In genomic region chr20:36835025-36835424, GRCh38 we compare ENCODE assay signal across 10 cellular contexts. TPM values are rescaled to one million over a fixed set of nuclear protein-coding genes. Genes with fewer than 3 reads are reported as not detected.
DNase-seq lines count a peak whose midpoint lies in the region; ATAC-seq and TF ChIP-seq lines count a peak whose summit lies in the region.
"Had no signal": no experiment of that assay in that cellular context is flagged by ENCODE, and none has a peak within 500 bp of the region (broad histone marks: within the 10 kb centered on the region; RNA-seq: fewer than 3 reads in every experiment).

No MANE protein-coding gene starts in this region.

- peak overlapping the region in 10 of 11 experiments; percentile 42 to 95 (median 81); a peak in 19 of 22 replicates for H3K27ac ChIP-seq in BLaER1 treated with 17β-estradiol and CSF1 and Interleukin-3, amounts not matched to agents 10 nM and 100 nM
- H3K27ac ChIP-seq in caudate nucleus (ENCODE audit: low read depth, low read length) = peak overlapping the region; percentile 96

- H3K9me2 ChIP-seq in Loucy (replicated peaks; ENCODE audit: low read depth, low read length) = no peaks in the 10 kb centered on the region

- TF ChIP-seq CTCF in Loucy (conservative IDR thresholded peaks at IDR 0.05; ENCODE audit: low read length) = no peak

- no peaks in the 10 kb centered on the region for H3K36me3 Mint-ChIP-seq in natural killer cell treated with Interleukin-12 subunit alpha and Interleukin-12 subunit beta and Interleukin-15 and Interleukin-18, amount 100 ng/mL, for 72 hours

- peak overlapping the region; percentile 72; the same call in 1 of the 2 replicates for H2AFZ ChIP-seq in Loucy (ENCODE audit: low read length)

- peaks cover 15 to 50% (median 41%) of the 10 kb centered on the region in 11 experiments for H3K36me3 ChIP-seq in BLaER1 treated with 17β-estradiol and CSF1 and Interleukin-3, amounts not matched to agents 10 nM and 100 nM
- no peaks in the 10 kb centered on the region for H3K36me3 ChIP-seq in Loucy (ENCODE audit: insufficient read depth, low read length)
- no peaks in the 10 kb centered on the region; the same call in 1 of the 2 replicates for H3K36me3 ChIP-seq in H7 (replicated peaks; ENCODE audit: control insufficient read depth, insufficient read depth, low read length)

- peaks cover 0 to 13% (median 0%) of the 10 kb centered on the region in 11 experiments; a peak in 3 of 22 replicates for H4K20me1 ChIP-seq in BLaER1 treated with 17β-estradiol and CSF1 and Interleukin-3, amounts not matched to agents 10 nM and 100 nM
- no peaks in the 10 kb centered on the region for H4K20me1 ChIP-seq in Loucy (ENCODE audit: insufficient read depth, low read length, poor library complexity, severe bottlenecking)

- no peaks in the 10 kb centered on the region for H3K27me3 ChIP-seq in BLaER1 treated with 17β-estradiol and CSF1 and Interleukin-3, amounts not matched to agents 10 nM and 100 nM
- H3K27me3 ChIP-seq in Loucy (ENCODE audit: insufficient read depth, low read length, poor library complexity, severe bottlenecking) (no peaks in the 10 kb centered on the region), H7 (ENCODE audit: control insufficient read depth, insufficient read depth, low read length) (no peaks in the 10 kb centered on the region)

- no peaks in the 10 kb centered on the region for H3K27me3 Mint-ChIP-seq in natural killer cell treated with Interleukin-12 subunit alpha and Interleukin-12 subunit beta and Interleukin-15 and Interleukin-18, amount 100 ng/mL, for 72 hours

- H3K4me1 Mint-ChIP-seq in natural killer cell treated with Interleukin-12 subunit alpha and Interleukin-12 subunit beta and Interleukin-15 and Interleukin-18, amount 100 ng/mL, for 72 hours (ENCODE audit: low read depth in 2 of 2) = peaks cover 6 to 8% of the 10 kb centered on the region in 2 donors

- H3K4me3 Mint-ChIP-seq in natural killer cell treated with Interleukin-12 subunit alpha and Interleukin-12 subunit beta and Interleukin-15 and Interleukin-18, amount 100 ng/mL, for 72 hours = peak overlapping the region; percentile 80

- DNase-seq in caudate nucleus (lab: John Stamatoyannopoulos, UW) (no peak), H7 (no peak), COLO668 (lab: John Stamatoyannopoulos, UW; ENCODE audit: unreplicated experiment) (no peak), medulla oblongata (ENCODE audit: extremely low spot score) (no peak), NCI-H1436 (lab: John Stamatoyannopoulos, UW) (no peak)
- DNase-seq in natural killer cell treated with Interleukin-12 subunit alpha and Interleukin-12 subunit beta and Interleukin-15 and Interleukin-18, amount 100 ng/mL, for 72 hours (ENCODE audit: low spot score) = no peak

- H3K4me3 ChIP-seq in BLaER1 treated with 17β-estradiol and CSF1 and Interleukin-3, amounts not matched to agents 10 nM and 100 nM = peak overlapping the region in 5 of 10 experiments; percentile 28 to 59 (median 38); a peak in 7 of 20 replicates
- peak overlapping the region; percentile 75 for H3K4me3 ChIP-seq in Loucy (ENCODE audit: low read length, poor library complexity, severe bottlenecking)
- H3K4me3 ChIP-seq in H7 (ENCODE audit: insufficient read depth, low read depth, low read length) = no peak overlapping the region

- peak overlapping the region; percentile 75 to 95 (median 87) for H3K4me2 ChIP-seq in BLaER1 treated with 17β-estradiol and CSF1 and Interleukin-3, amounts not matched to agents 10 nM and 100 nM
- H3K4me2 ChIP-seq in Loucy (ENCODE audit: low read depth, low read length, poor library complexity, severe bottlenecking) = peak overlapping the region; percentile 92

- H3K79me2 ChIP-seq in Loucy (ENCODE audit: insufficient read depth, low read length) = peaks cover 10% of the 10 kb centered on the region; the same call in 1 of the 2 replicates

- H3K27ac Mint-ChIP-seq in natural killer cell treated with Interleukin-12 subunit alpha and Interleukin-12 subunit beta and Interleukin-15 and Interleukin-18, amount 100 ng/mL, for 72 hours = peak overlapping the region; percentile 28 to 83

- ATAC-seq in natural killer cell treated with Interleukin-12 subunit alpha and Interleukin-12 subunit beta and Interleukin-15 and Interleukin-18, amount 100 ng/mL, for 72 hours = no peak

- no peaks in the 10 kb centered on the region for H3K9me3 ChIP-seq in BLaER1 treated with 17β-estradiol and CSF1 and Interleukin-3, amounts not matched to agents 10 nM and 100 nM (replicated peaks in 1 of 11)
- no peaks in the 10 kb centered on the region for H3K9me3 ChIP-seq in Loucy (ENCODE audit: insufficient read depth, low read depth, low read length)

- no peaks in the 10 kb centered on the region for H3K9me3 Mint-ChIP-seq in natural killer cell treated with Interleukin-12 subunit alpha and Interleukin-12 subunit beta and Interleukin-15 and Interleukin-18, amount 100 ng/mL, for 72 hours

- peaks cover 66 to 87% (median 79%) of the 10 kb centered on the region in 10 experiments for H3K4me1 ChIP-seq in BLaER1 treated with 17β-estradiol and CSF1 and Interleukin-3, amounts not matched to agents 10 nM and 100 nM
- peaks cover 27% of the 10 kb centered on the region for H3K4me1 ChIP-seq in Loucy (ENCODE audit: insufficient read depth, low read length, poor library complexity, severe bottlenecking)

- no peaks in the 10 kb centered on the region for H3F3A ChIP-seq in Loucy (ENCODE audit: low read depth)

- peak overlapping the region in 10 of 11 experiments; percentile 57 to 80 (median 76); a peak in 19 of 22 replicates for H3K9ac ChIP-seq in BLaER1 treated with 17β-estradiol and CSF1 and Interleukin-3, amounts not matched to agents 10 nM and 100 nM
- peak overlapping the region; percentile 94 for H3K9ac ChIP-seq in Loucy (ENCODE audit: low read depth, low read length, poor library complexity, severe bottlenecking)

RNA-seq across cellular contexts. Expression of gene TLDC2, which starts 40.9 kb away (rescaled TPM):
- total RNA-seq in natural killer cell treated with Interleukin-12 subunit alpha and Interleukin-12 subunit beta and Interleukin-15 and Interleukin-18, amount 100 ng/mL, for 72 hours = under 1 TPM in 1 of 2 donors, not detected in 1; 0.39 TPM
- total RNA-seq in H7 (2014; rRNA removed; shearing (Covaris generic)) = 0.31 and 0.44 TPM in 2 replicates
- total RNA-seq: activated CD8-positive, alpha-beta memory T cell treated with anti-CD3 and anti-CD28 coated beads for 36 hours; H4 had no signal
